Comparison of ENCODE assay signal across 8 cellular contexts in genomic region chr9:4334439-4334838, GRCh38. TPM values are rescaled to one million over a fixed set of nuclear protein-coding genes. Genes with fewer than 3 reads are reported as not detected.
DNase-seq lines count a peak whose midpoint lies in the region; ATAC-seq and TF ChIP-seq lines count a peak whose summit lies in the region.

No MANE protein-coding gene starts in this region.

- no peak overlapping the region for H3K4me3 Mint-ChIP-seq in activated T-helper 1 cell treated with anti-CD3 and anti-CD28 coated beads, Interleukin-12 subunit alpha, Interleukin-12 subunit beta, Interleukin-2, Interleukin-4 antibody, amounts not matched to agents 30 ng/mL and 10 ng/mL and 1 ng/mL, durations not matched to agents 14 hours and 24 hours and 36 hours

- CTCF ChIA-PET in RWPE1 (lab: Yijun Ruan, JAX): no interaction called here

- no peaks in the 10 kb centered on the region for H3K36me3 Mint-ChIP-seq in activated T-helper 1 cell treated with anti-CD3 and anti-CD28 coated beads, Interleukin-12 subunit alpha, Interleukin-12 subunit beta, Interleukin-2, Interleukin-4 antibody, amounts not matched to agents 30 ng/mL and 10 ng/mL and 1 ng/mL, durations not matched to agents 14 hours and 24 hours and 36 hours (ENCODE audit: low read depth)

- POLR2A ChIA-PET in RWPE1 (lab: Yijun Ruan, JAX; ENCODE audit: low non-redundant PET): no interaction called here

- TF ChIP-seq CTCF in RWPE1 (conservative IDR thresholded peaks at IDR 0.05; ENCODE audit: low read depth): no peak
- TF ChIP-seq CTCF in prostate gland (IDR thresholded peaks at IDR 0.05): no peak

- H3K27ac Mint-ChIP-seq in activated T-helper 1 cell treated with anti-CD3 and anti-CD28 coated beads, Interleukin-12 subunit alpha, Interleukin-12 subunit beta, Interleukin-2, Interleukin-4 antibody, amounts not matched to agents 30 ng/mL and 10 ng/mL and 1 ng/mL, durations not matched to agents 14 hours and 24 hours and 36 hours: no peak overlapping the region

- no peaks in the 10 kb centered on the region for H3K36me3 ChIP-seq in prostate gland

- no peaks in the 10 kb centered on the region for H3K4me1 ChIP-seq in prostate gland (replicated peaks)

- peaks cover 5% of the 10 kb centered on the region for H3K4me1 Mint-ChIP-seq in activated T-helper 1 cell treated with anti-CD3 and anti-CD28 coated beads, Interleukin-12 subunit alpha, Interleukin-12 subunit beta, Interleukin-2, Interleukin-4 antibody, amounts not matched to agents 30 ng/mL and 10 ng/mL and 1 ng/mL, durations not matched to agents 14 hours and 24 hours and 36 hours (ENCODE audit: low read depth)

- H3K9me3 Mint-ChIP-seq in activated T-helper 1 cell treated with anti-CD3 and anti-CD28 coated beads, Interleukin-12 subunit alpha, Interleukin-12 subunit beta, Interleukin-2, Interleukin-4 antibody, amounts not matched to agents 30 ng/mL and 10 ng/mL and 1 ng/mL, durations not matched to agents 14 hours and 24 hours and 36 hours: no peaks in the 10 kb centered on the region

- H3K27me3 ChIP-seq in prostate gland (replicated peaks; ENCODE audit: insufficient read depth): no peaks in the 10 kb centered on the region

- WGBS in prostate gland: 24% methylated on average over 3 of the region's 3 CpGs

- peak overlapping the region; percentile 35; the same call in 1 of the 2 replicates for H3K27ac ChIP-seq in RWPE1
- no peak overlapping the region for H3K27ac ChIP-seq in prostate gland

- H3K9me3 ChIP-seq in prostate gland: no peaks in the 10 kb centered on the region

- no peak for TF ChIP-seq POLR2A in prostate gland (IDR thresholded peaks at IDR 0.05)

- intact Hi-C loops in Right ventricle myocardium superior (cut with DNase I) (loop anchor here (10.0 kb wide), 1 partner anchor 600 kb away; no protein-coding TSS in a partner anchor), prostate gland (cut with DNase I) (no loop called here)
- intact Hi-C loops in activated T-helper 1 cell treated with anti-CD3 and anti-CD28 coated beads, Interleukin-12 subunit alpha, Interleukin-12 subunit beta, Interleukin-2, Interleukin-4 antibody, amounts not matched to agents 30 ng/mL and 10 ng/mL and 1 ng/mL, durations not matched to agents 14 hours and 24 hours and 36 hours (cut with micrococcal nuclease): no loop called here

- no peak overlapping the region for H3K4me3 ChIP-seq in prostate gland

- peaks cover 8% of the 10 kb centered on the region for H3K27me3 Mint-ChIP-seq in activated T-helper 1 cell treated with anti-CD3 and anti-CD28 coated beads, Interleukin-12 subunit alpha, Interleukin-12 subunit beta, Interleukin-2, Interleukin-4 antibody, amounts not matched to agents 30 ng/mL and 10 ng/mL and 1 ng/mL, durations not matched to agents 14 hours and 24 hours and 36 hours (ENCODE audit: insufficient read depth)

- peak; percentile 94 for ATAC-seq in Right ventricle myocardium superior (ENCODE audit: poor library complexity)
- no peak for ATAC-seq in HG02973 (IDR thresholded peaks at IDR 0.05; ENCODE audit: unreplicated experiment)
- ATAC-seq in GM19455 (IDR thresholded peaks at IDR 0.05; ENCODE audit: unreplicated experiment): no peak
- ATAC-seq in HG03097 (IDR thresholded peaks at IDR 0.05; ENCODE audit: low FRiP score, unreplicated experiment): no peak

- peak; percentile 42 for DNase-seq in HK-2 (ENCODE audit: unreplicated experiment)
- DNase-seq in RWPE1 (ENCODE audit: low spot score): no peak
- DNase-seq in Right ventricle myocardium superior: peak; percentile 57
- peak; percentile 79 for DNase-seq in prostate gland (ENCODE audit: low spot score)
- no peak for DNase-seq in activated T-helper 1 cell treated with anti-CD3 and anti-CD28 coated beads, Interleukin-12 subunit alpha, Interleukin-12 subunit beta, Interleukin-2, Interleukin-4 antibody, amounts not matched to agents 30 ng/mL and 10 ng/mL and 1 ng/mL, durations not matched to agents 14 hours and 24 hours and 36 hours (ENCODE audit: low spot score)

RNA-seq across cellular contexts. Expression of gene GLIS3, which starts 34.6 kb away (rescaled TPM):
- total RNA-seq in Right ventricle myocardium superior: 4.8 TPM
- total RNA-seq in prostate gland: 10 to 100 TPM; 15.2 to 16.9 TPM
- 3.3 and 4.0 TPM in 2 replicates for total RNA-seq in activated T-helper 1 cell treated with anti-CD3 and anti-CD28 coated beads, Interleukin-12 subunit alpha, Interleukin-12 subunit beta, Interleukin-2, Interleukin-4 antibody, amounts not matched to agents 30 ng/mL and 10 ng/mL and 1 ng/mL, durations not matched to agents 14 hours and 24 hours and 36 hours

Comparison
In these comparisons a context has a peak if more than half of its experiments do, and no peak if none do; other contexts are left out.
1. DNase-seq: peak in HK-2 (single experiment), Right ventricle myocardium superior (single experiment) and prostate gland (single experiment); none in RWPE1 (single experiment) and activated T-helper 1 cell treated with anti-CD3 and anti-CD28 coated beads, Interleukin-12 subunit alpha, Interleukin-12 subunit beta, Interleukin-2, Interleukin-4 antibody, amounts not matched to agents 30 ng/mL and 10 ng/mL and 1 ng/mL, durations not matched to agents 14 hours and 24 hours and 36 hours (single experiment).